In the genomic region with DNA sequence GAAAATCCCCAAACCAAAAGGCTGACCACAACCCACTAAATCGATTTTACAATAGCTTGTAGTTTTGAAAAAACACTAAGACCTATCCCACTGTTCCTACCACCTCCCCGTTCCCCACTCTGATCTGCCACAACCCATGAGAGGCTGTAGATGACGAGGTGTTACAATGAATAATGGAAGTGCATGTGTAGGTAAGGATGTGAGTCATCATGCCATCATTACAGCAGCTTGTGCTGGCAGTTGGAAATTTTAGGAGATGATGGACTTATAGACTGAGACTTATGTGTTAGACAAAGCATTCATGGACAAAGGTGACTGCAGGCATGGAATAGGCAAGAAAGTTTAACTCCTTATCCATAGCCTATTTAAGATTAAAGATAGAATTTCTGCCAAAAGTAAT, we compare ENCODE assay signal across 10 cellular contexts.
DNase-seq lines count a peak whose midpoint lies in the region; ATAC-seq, FAIRE-seq and TF ChIP-seq lines count a peak whose summit lies in the region.
"Had no signal": no experiment of that assay in that cellular context is flagged by ENCODE, and none has a peak within 500 bp of the region (broad histone marks: within the 10 kb centered on the region; RNA-seq: fewer than 3 reads in every experiment).

No MANE protein-coding gene starts in this region.

- no peaks in the 10 kb centered on the region for H3K27me3 Mint-ChIP-seq in immature natural killer cell (ENCODE audit: low read depth in 3 of 3)
- H3K27me3 Mint-ChIP-seq: activated naive CD8-positive, alpha-beta T cell had no signal

- CTCF ChIA-PET in H1 (lab: Charles Lee; ENCODE audit: partially characterized antibody): interaction anchor here (0.6 to 2.9 kb wide), 3 partner anchors 8 to 490 kb away, joined by 3 to 6 read pairs (median 5); no protein-coding TSS in a partner anchor

- no peak overlapping the region for H3K4me3 Mint-ChIP-seq in immature natural killer cell
- H3K4me3 Mint-ChIP-seq: activated naive CD8-positive, alpha-beta T cell had no signal

- no peak overlapping the region for H3K9ac ChIP-seq in H1 (replicated peaks in 1 of 4; ENCODE audit: extremely low read depth in 1 of 4, low read depth in 3 of 4, low read length in 3 of 4)

- no peak for TF ChIP-seq POLR2A in H1 (IDR thresholded peaks at IDR 0.05; ENCODE audit: control extremely low read depth in 1 of 2, low read depth in 2 of 2, low read length in 2 of 2)

- peaks cover 9 to 16% (median 12%) of the 10 kb centered on the region in 3 donors for H3K36me3 Mint-ChIP-seq in immature natural killer cell

- TF ChIP-seq EP300 in H1 (IDR thresholded peaks at IDR 0.05; ENCODE audit: borderline replicate concordance in 1 of 2, low read depth in 2 of 2, low read length in 2 of 2): no peak

- TF ChIP-seq CTCF in H1 (IDR thresholded peaks at IDR 0.05; ENCODE audit: control extremely low read depth in 1 of 3, insufficient read depth in 1 of 3, low read depth in 1 of 3, low read length in 3 of 3): no peak

- peak overlapping the region; percentile 82; the same call in 1 of the 2 replicates for H2AK5ac ChIP-seq in H1 (ENCODE audit: low read depth, low read length)

- no peak overlapping the region for H3K4ac ChIP-seq in H1 (replicated peaks; ENCODE audit: insufficient read length, low read depth, low read length)

- H2BK120ac ChIP-seq in H1 (replicated peaks; ENCODE audit: low read depth, low read length): no peak overlapping the region

- H3K27ac ChIP-seq in H1 (ENCODE audit: low read depth, low read length): no peak overlapping the region

- no peaks in the 10 kb centered on the region for H3K27me3 ChIP-seq in H1 (replicated peaks in 1 of 4; ENCODE audit: control insufficient read depth in 3 of 4, extremely low read depth in 1 of 4, insufficient read depth in 3 of 4, low read length in 3 of 4)

- H2AFZ ChIP-seq in H1 (ENCODE audit: low read length): no peak overlapping the region

- H3K79me1 ChIP-seq in H1 (ENCODE audit: low read depth, low read length): no peaks in the 10 kb centered on the region

- no peak overlapping the region for H3K4me3 ChIP-seq in H1 (ENCODE audit: extremely low read depth in 1 of 4, insufficient read depth in 2 of 4, low read depth in 3 of 4, low read length in 4 of 4)

- DNase-seq in DMS53 treated with DMSO at 0.1 percent for 48 hours (lab: John Stamatoyannopoulos, UW; ENCODE audit: unreplicated experiment) (peak; percentile 47), M059J (ENCODE audit: low read depth) (peak; percentile 80), H1 (ENCODE audit: low read depth in 1 of 2, low spot score in 2 of 2) (no peak), NCI-H2081 treated with DMSO at 0.1 percent for 48 hours (lab: John Stamatoyannopoulos, UW) (no peak), NCI-H1930 (lab: John Stamatoyannopoulos, UW) (no peak), immature natural killer cell (no peak)
- DNase-seq: NCI-H345 had no signal

- ATAC-seq in GM19452 (IDR thresholded peaks at IDR 0.05; ENCODE audit: unreplicated experiment): peak; percentile 30
- ATAC-seq in GM19351 (IDR thresholded peaks at IDR 0.05; ENCODE audit: unreplicated experiment): no peak

- peak overlapping the region in 1 of 6 donors; percentile 68 for H3K27ac Mint-ChIP-seq in immature natural killer cell
- H3K27ac Mint-ChIP-seq: activated naive CD8-positive, alpha-beta T cell had no signal

- FAIRE-seq in H1 (lab: Jason Lieb, UNC): no peak

- H2BK15ac ChIP-seq in H1 (ENCODE audit: low read length): 0 out of 2 replicates have a peak overlapping the region, but pooled peaks have one; percentile 76

- H3K23ac ChIP-seq in H1 (ENCODE audit: insufficient read length): no peak overlapping the region

- H3K4me1 Mint-ChIP-seq in immature natural killer cell: peaks cover 10 to 47% of the 10 kb centered on the region in 2 donors

- no peak overlapping the region for H2BK20ac ChIP-seq in H1 (ENCODE audit: low read length)

- H3K4me2 ChIP-seq in H1 (ENCODE audit: insufficient read depth in 1 of 2, low read depth in 2 of 2, low read length in 2 of 2): no peak overlapping the region

- no peak overlapping the region for H4K5ac ChIP-seq in H1 (ENCODE audit: insufficient read length, low read depth, low read length)

- no peak overlapping the region for H3K18ac ChIP-seq in H1 (ENCODE audit: extremely low read depth, low read length)

- WGBS in H1 (ENCODE audit: extremely low coverage in 1 of 2, insufficient coverage in 1 of 2, insufficient read length in 1 of 2, insufficient replicate concordance in 2 of 2, low coverage in 1 of 2, low lambda C conversion rate in 2 of 2, missing lambda C conversion rate in 1 of 2), 2 experiments: 89% methylated on average over 3 of the region's 3 CpGs; no CpG with 5 or more reads in 1 of the 2 experiments

- H3K9me3 Mint-ChIP-seq in immature natural killer cell: no peaks in the 10 kb centered on the region

- TF ChIP-seq RAD21 in H1 (IDR thresholded peaks at IDR 0.05 in 1 of 2, conservative IDR thresholded peaks at IDR 0.05 in 1 of 2; ENCODE audit: low read depth in 2 of 2, low read length in 2 of 2): no peak

- no peak overlapping the region for H2BK5ac ChIP-seq in H1 (ENCODE audit: low read depth, low read length)

- H3K79me2 ChIP-seq in H1 (ENCODE audit: control insufficient read depth in 1 of 2, insufficient read depth in 2 of 2, low read length in 2 of 2): no peaks in the 10 kb centered on the region

- H2BK12ac ChIP-seq in H1 (ENCODE audit: low read depth, low read length): no peak overlapping the region

- H4K20me1 ChIP-seq in H1 (replicated peaks in 1 of 2; ENCODE audit: control insufficient read depth in 1 of 2, insufficient read depth in 2 of 2, low read length in 2 of 2): no peaks in the 10 kb centered on the region

- no peak overlapping the region for H3K56ac ChIP-seq in H1 (replicated peaks; ENCODE audit: insufficient read length, low read depth, low read length)

- no peak overlapping the region for H4K8ac ChIP-seq in H1 (ENCODE audit: extremely low read depth, insufficient read depth, low read length)

- no peak overlapping the region for H3K14ac ChIP-seq in H1 (ENCODE audit: insufficient read length)

- POLR2A ChIA-PET in H1 (lab: Charles Lee; ENCODE audit: partially characterized antibody): interaction anchor here (1.2 kb wide), 1 partner anchor 185 kb away, joined by 3 read pairs; no protein-coding TSS in a partner anchor

- no peaks in the 10 kb centered on the region for H3K36me3 ChIP-seq in H1 (ENCODE audit: control insufficient read depth in 2 of 4, insufficient read depth in 4 of 4, low read length in 3 of 4)

- H3K4me1 ChIP-seq in H1 (replicated peaks in 1 of 4; ENCODE audit: control insufficient read depth in 3 of 4, insufficient read depth in 4 of 4, low read length in 3 of 4): peaks cover 0 to 4% (median 2%) of the 10 kb centered on the region in 4 experiments; a peak in 3 of 7 replicates

- H3K23me2 ChIP-seq in H1 (ENCODE audit: low read depth, low read length): no peaks in the 10 kb centered on the region

- no peaks in the 10 kb centered on the region for H3K9me3 ChIP-seq in H1 (ENCODE audit: insufficient read depth in 2 of 2, low read depth in 1 of 2, low read length in 1 of 2)

- H4K91ac ChIP-seq in H1 (replicated peaks; ENCODE audit: insufficient read length, low read length): no peak overlapping the region

TF ChIP-seq in H1, 55 proteins besides CTCF, POLR2A, EP300 and RAD21:
- no peak for TF ChIP-seq YY1 (IDR thresholded peaks at IDR 0.05; ENCODE audit: low read depth, low read length)
- no peak for TF ChIP-seq KDM5A (IDR thresholded peaks at IDR 0.05; ENCODE audit: low read length)
- no peak for TF ChIP-seq RBBP5 (IDR thresholded peaks at IDR 0.05; ENCODE audit: borderline replicate concordance, low read depth, low read length)
- TF ChIP-seq CHD1 (IDR thresholded peaks at IDR 0.05; ENCODE audit: low read depth, low read length): no peak
- TF ChIP-seq TBP (IDR thresholded peaks at IDR 0.05; ENCODE audit: low read depth, low read length): no peak
- TF ChIP-seq CEBPB (IDR thresholded peaks at IDR 0.05; ENCODE audit: low read depth, low read length): no peak
- TF ChIP-seq FOSL1 (IDR thresholded peaks at IDR 0.05; ENCODE audit: insufficient read depth, low read depth, low read length): no peak
- TF ChIP-seq BACH1 (IDR thresholded peaks at IDR 0.05; ENCODE audit: low read length): no peak
- TF ChIP-seq TCF12 (IDR thresholded peaks at IDR 0.05; ENCODE audit: low read depth, low read length): no peak
- no peak for TF ChIP-seq SRF (IDR thresholded peaks at IDR 0.05; ENCODE audit: low read depth, low read length)
- no peak for TF ChIP-seq CTBP2 (IDR thresholded peaks at IDR 0.05; ENCODE audit: borderline replicate concordance, insufficient read depth, insufficient read length, low read length)
- TF ChIP-seq, protein P1, sequence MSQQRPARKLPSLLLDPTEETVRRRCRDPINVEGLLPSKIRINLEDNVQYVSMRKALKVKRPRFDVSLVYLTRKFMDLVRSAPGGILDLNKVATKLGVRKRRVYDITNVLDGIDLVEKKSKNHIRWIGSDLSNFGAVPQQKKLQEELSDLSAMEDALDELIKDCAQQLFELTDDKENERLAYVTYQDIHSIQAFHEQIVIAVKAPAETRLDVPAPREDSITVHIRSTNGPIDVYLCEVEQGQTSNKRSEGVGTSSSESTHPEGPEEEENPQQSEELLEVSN (IDR thresholded peaks at IDR 0.05): no peak
- TF ChIP-seq TAF1 (IDR thresholded peaks at IDR 0.05; ENCODE audit: low read depth, low read length): no peak
- no peak for TF ChIP-seq SUZ12 (IDR thresholded peaks at IDR 0.05; ENCODE audit: low read length)
- no peak for TF ChIP-seq SIN3A (conservative IDR thresholded peaks at IDR 0.05 in 1 of 2, IDR thresholded peaks at IDR 0.05 in 1 of 2; ENCODE audit: low read depth in 1 of 2, low read length in 2 of 2)
- no peak for TF ChIP-seq HDAC6 (IDR thresholded peaks at IDR 0.05; ENCODE audit: low read depth, low read length)
- no peak for TF ChIP-seq TEAD4 (IDR thresholded peaks at IDR 0.05; ENCODE audit: low read depth, low read length)
- no peak for TF ChIP-seq BCL11A (IDR thresholded peaks at IDR 0.05; ENCODE audit: low read depth in 2 of 2, low read length in 2 of 2)
- no peak for TF ChIP-seq CREB1 (IDR thresholded peaks at IDR 0.05)
- TF ChIP-seq ZNF274 (IDR thresholded peaks at IDR 0.05; ENCODE audit: borderline replicate concordance, extremely low read depth, low read length): no peak

Comparison
In these comparisons a context has a peak if more than half of its experiments do, and no peak if none do; other contexts are left out.
1. DNase-seq: peak in DMS53 treated with DMSO at 0.1 percent for 48 hours (single experiment) and M059J (single experiment); none in H1 (0 of 2), NCI-H2081 treated with DMSO at 0.1 percent for 48 hours (single experiment), NCI-H1930 (0 of 2) and immature natural killer cell (0 of 3).